In genomic region chr18:30862900-30863299, GRCh38 we compare ENCODE assay signal across 28 cellular contexts.
"Had no signal": no experiment of that assay in that cellular context is flagged by ENCODE, and none has a peak within 500 bp of the region (broad histone marks: within the 10 kb centered on the region; RNA-seq: fewer than 3 reads in every experiment).

No MANE protein-coding gene starts in this region.

- H3K27ac Mint-ChIP-seq: activated naive CD4-positive, alpha-beta T cell treated with anti-CD3 and anti-CD28 coated beads for 36 hours; activated naive CD8-positive, alpha-beta T cell treated with anti-CD3 and anti-CD28 coated beads, Interleukin-2, amount 10 ng/mL, durations not matched to agents 7 days and 5 days; activated T-helper 1 cell treated with anti-CD3 and anti-CD28 coated beads, Interleukin-12 subunit alpha, Interleukin-12 subunit beta, Interleukin-2, Interleukin-4 antibody, amounts not matched to agents 30 ng/mL and 10 ng/mL and 1 ng/mL, durations not matched to agents 14 hours and 24 hours and 36 hours; mesothelial cell of epicardium; naive B cell; stimulated activated memory B cell treated with anti-CD40 and anti-IgM and Interleukin-4, amounts not matched to agents 10 μg/mL and 1 μg/mL and 100 μg/mL, for 72 hours; stimulated activated naive CD8-positive, alpha-beta T cell treated with anti-CD3 and anti-CD28 coated beads, Interleukin-15, amount 100 ng/mL, for 72 hours had no signal

- H3K4me3 Mint-ChIP-seq: activated naive CD4-positive, alpha-beta T cell treated with anti-CD3 and anti-CD28 coated beads for 36 hours; activated naive CD8-positive, alpha-beta T cell treated with anti-CD3 and anti-CD28 coated beads, Interleukin-2, amount 10 ng/mL, durations not matched to agents 7 days and 5 days; activated T-helper 1 cell treated with anti-CD3 and anti-CD28 coated beads, Interleukin-12 subunit alpha, Interleukin-12 subunit beta, Interleukin-2, Interleukin-4 antibody, amounts not matched to agents 30 ng/mL and 10 ng/mL and 1 ng/mL, durations not matched to agents 14 hours and 24 hours and 36 hours; mesothelial cell of epicardium; naive B cell; neural crest cell; stimulated activated memory B cell treated with anti-CD40 and anti-IgM and Interleukin-4, amounts not matched to agents 10 μg/mL and 1 μg/mL and 100 μg/mL, for 72 hours; stimulated activated naive CD8-positive, alpha-beta T cell treated with anti-CD3 and anti-CD28 coated beads, Interleukin-15, amount 100 ng/mL, for 72 hours had no signal

- H3K9me3 ChIP-seq: ascending aorta, gastroesophageal sphincter, thyroid gland, upper lobe of left lung, vagina had no signal

- DNase-seq: activated CD4-positive, alpha-beta T cell treated with anti-CD3 and anti-CD28 coated beads for 48 hours; activated CD4-positive, alpha-beta T cell treated with anti-CD3 and anti-CD28 coated beads, Interleukin-2, amount 50 U/mL, for 48 hours; activated CD8-positive, alpha-beta memory T cell treated with anti-CD3 and anti-CD28 coated beads for 24 hours; activated effector memory CD4-positive, alpha-beta T cell treated with anti-CD3 and anti-CD28 coated beads, Interleukin-2, amount 50 U/mL, for 16 hours; activated naive CD4-positive, alpha-beta T cell treated with anti-CD3 and anti-CD28 coated beads for 36 hours; activated naive CD8-positive, alpha-beta T cell treated with anti-CD3 and anti-CD28 coated beads, Interleukin-2, amount 10 ng/mL, durations not matched to agents 7 days and 5 days; brain microvascular endothelial cell; central memory CD4-positive, alpha-beta T cell; mammary epithelial cell; naive B cell; small intestine; stimulated activated CD4-positive, alpha-beta T cell treated with anti-CD3 and anti-CD28 coated beads, Interleukin-1b, Interleukin-23, amount 100 ng/mL, for 48 hours; stimulated activated CD4-positive, alpha-beta T cell treated with anti-CD3 and anti-CD28 coated beads, Interleukin-4, amount 100 ng/mL, for 4 hours; stimulated activated CD8-positive, alpha-beta memory T cell treated with anti-CD3 and anti-CD28 coated beads, Interleukin-4, amount 100 ng/mL, for 48 hours; stimulated activated naive CD8-positive, alpha-beta T cell treated with anti-CD3 and anti-CD28 coated beads, Interleukin-15, amount 100 ng/mL, for 72 hours; substantia nigra; thyroid gland; upper lobe of left lung; WERI-Rb-1 had no signal

- H3K4me1 Mint-ChIP-seq: activated naive CD8-positive, alpha-beta T cell treated with anti-CD3 and anti-CD28 coated beads, Interleukin-2, amount 10 ng/mL, durations not matched to agents 7 days and 5 days; mesothelial cell of epicardium; naive B cell; neural crest cell; stimulated activated memory B cell treated with anti-CD40 and anti-IgM and Interleukin-4, amounts not matched to agents 10 μg/mL and 1 μg/mL and 100 μg/mL, for 72 hours; stimulated activated naive CD8-positive, alpha-beta T cell treated with anti-CD3 and anti-CD28 coated beads, Interleukin-15, amount 100 ng/mL, for 72 hours had no signal

- H3K4me1 ChIP-seq: ascending aorta, gastroesophageal sphincter, thyroid gland, upper lobe of left lung, vagina had no signal

- H3K36me3 Mint-ChIP-seq: activated naive CD8-positive, alpha-beta T cell treated with anti-CD3 and anti-CD28 coated beads, Interleukin-2, amount 10 ng/mL, durations not matched to agents 7 days and 5 days; mesothelial cell of epicardium; naive B cell; stimulated activated memory B cell treated with anti-CD40 and anti-IgM and Interleukin-4, amounts not matched to agents 10 μg/mL and 1 μg/mL and 100 μg/mL, for 72 hours had no signal

- H3K4me3 ChIP-seq: ascending aorta, gastroesophageal sphincter, thyroid gland, upper lobe of left lung, vagina had no signal

- ATAC-seq: activated CD4-positive, CD25-positive, alpha-beta regulatory T cell treated with anti-CD3 and anti-CD28 coated beads, Interleukin-2, amount 50 U/mL, for 24 hours; gastroesophageal sphincter; sciatic nerve; stimulated activated memory B cell treated with anti-CD40 and anti-IgM and Interleukin-4, amounts not matched to agents 10 μg/mL and 1 μg/mL and 100 μg/mL, for 72 hours; stimulated activated naive CD8-positive, alpha-beta T cell treated with anti-CD3 and anti-CD28 coated beads, Interleukin-15, amount 100 ng/mL, for 72 hours had no signal

- H3K36me3 ChIP-seq: ascending aorta, brain microvascular endothelial cell, gastroesophageal sphincter, thyroid gland, upper lobe of left lung, vagina, WERI-Rb-1 had no signal

- H3K27ac ChIP-seq: ascending aorta, brain microvascular endothelial cell, gastroesophageal sphincter, thyroid gland, upper lobe of left lung, vagina, WERI-Rb-1 had no signal

- H3K27me3 ChIP-seq: ascending aorta, brain microvascular endothelial cell, gastroesophageal sphincter, thyroid gland, upper lobe of left lung, vagina had no signal

- H3K27me3 Mint-ChIP-seq: activated naive CD8-positive, alpha-beta T cell treated with anti-CD3 and anti-CD28 coated beads, Interleukin-2, amount 10 ng/mL, durations not matched to agents 7 days and 5 days; naive B cell; stimulated activated memory B cell treated with anti-CD40 and anti-IgM and Interleukin-4, amounts not matched to agents 10 μg/mL and 1 μg/mL and 100 μg/mL, for 72 hours; stimulated activated naive CD8-positive, alpha-beta T cell treated with anti-CD3 and anti-CD28 coated beads, Interleukin-15, amount 100 ng/mL, for 72 hours had no signal
